ENCODE assay signal across 8 cellular contexts in genomic region chr1:56709269-56709880, GRCh38.
DNase-seq lines count a peak whose midpoint lies in the region; ATAC-seq and FAIRE-seq lines count a peak whose summit lies in the region.

No MANE protein-coding gene starts in this region.

- peak; percentile 33 for ATAC-seq in activated naive CD8-positive, alpha-beta T cell treated with anti-CD3 and anti-CD28 coated beads, Interleukin-2, amount 10 ng/mL, durations not matched to agents 7 days and 5 days (ENCODE audit: low read depth)
- no peak for ATAC-seq in activated naive CD8-positive, alpha-beta T cell treated with anti-CD3 and anti-CD28 coated beads, Interleukin-2, amount 50 U/mL, for 24 hours
- peak; percentile 53 for ATAC-seq in HG03039 (IDR thresholded peaks at IDR 0.05; ENCODE audit: unreplicated experiment)
- ATAC-seq in aorta (ENCODE audit: low FRiP score) = no peak

- 4 to 5% methylated on average over 2 of the region's 2 CpGs for WGBS in aorta, 2 donors

- H3K36me3 Mint-ChIP-seq in activated naive CD8-positive, alpha-beta T cell treated with anti-CD3 and anti-CD28 coated beads, Interleukin-2, amount 10 ng/mL, durations not matched to agents 7 days and 5 days = no peaks in the 10 kb centered on the region
- H3K36me3 Mint-ChIP-seq in activated naive CD8-positive, alpha-beta T cell treated with anti-CD3 and anti-CD28 coated beads, Interleukin-2, amount 50 U/mL, for 24 hours (ENCODE audit: low read depth) = no peaks in the 10 kb centered on the region

- H3K27ac ChIP-seq in aorta (ENCODE audit: low read depth in 1 of 2, low read length in 2 of 2) = no peak overlapping the region

- peaks cover 0 to 2% of the 10 kb centered on the region in 2 donors for H3K36me3 ChIP-seq in aorta (ENCODE audit: control insufficient read depth in 1 of 2, insufficient read depth in 2 of 2, low read length in 1 of 2)

- DNase-seq in activated naive CD8-positive, alpha-beta T cell treated with anti-CD3 and anti-CD28 coated beads, Interleukin-2, amount 10 ng/mL, durations not matched to agents 7 days and 5 days = no peak
- DNase-seq in activated naive CD8-positive, alpha-beta T cell treated with anti-CD3 and anti-CD28 coated beads, Interleukin-2, amount 50 U/mL, for 24 hours = no peak
- peak; percentile 45 for DNase-seq in NCI-H69 (lab: John Stamatoyannopoulos, UW)
- peak; percentile 4 to 54 for DNase-seq in T47D (ENCODE audit: low read depth in 1 of 2, low spot score in 1 of 2)
- peak; percentile 45 for DNase-seq in kidney glomerular epithelial cell (lab: John Stamatoyannopoulos, UW)
- peak; percentile 17 for DNase-seq in urothelium cell line (ENCODE audit: low spot score)
- DNase-seq in aorta = no peak

- no peaks in the 10 kb centered on the region for H3K9me3 ChIP-seq in aorta (ENCODE audit: control insufficient read depth, low read length)

- no peaks in the 10 kb centered on the region for H3K4me1 Mint-ChIP-seq in activated naive CD8-positive, alpha-beta T cell treated with anti-CD3 and anti-CD28 coated beads, Interleukin-2, amount 10 ng/mL, durations not matched to agents 7 days and 5 days
- H3K4me1 Mint-ChIP-seq in activated naive CD8-positive, alpha-beta T cell treated with anti-CD3 and anti-CD28 coated beads, Interleukin-2, amount 50 U/mL, for 24 hours = no peaks in the 10 kb centered on the region

- no peak overlapping the region for H3K4me3 ChIP-seq in aorta (ENCODE audit: low read length in 2 of 2)

- in situ Hi-C loops in T47D (cut with HindIII; ENCODE audit: low pct_unique_long_range_greater_than_20kb, low sequenced_read_pairs) = no loop called here

- peaks cover 11% of the 10 kb centered on the region for H3K27me3 Mint-ChIP-seq in activated naive CD8-positive, alpha-beta T cell treated with anti-CD3 and anti-CD28 coated beads, Interleukin-2, amount 10 ng/mL, durations not matched to agents 7 days and 5 days
- H3K27me3 Mint-ChIP-seq in activated naive CD8-positive, alpha-beta T cell treated with anti-CD3 and anti-CD28 coated beads, Interleukin-2, amount 50 U/mL, for 24 hours = peaks cover 12% of the 10 kb centered on the region

- no peak overlapping the region for H3K27ac Mint-ChIP-seq in activated naive CD8-positive, alpha-beta T cell treated with anti-CD3 and anti-CD28 coated beads, Interleukin-2, amount 10 ng/mL, durations not matched to agents 7 days and 5 days
- H3K27ac Mint-ChIP-seq in activated naive CD8-positive, alpha-beta T cell treated with anti-CD3 and anti-CD28 coated beads, Interleukin-2, amount 50 U/mL, for 24 hours = no peak overlapping the region

- intact Hi-C loops in aorta (cut with DNase I) = loop anchor here (5.0 to 10.0 kb wide), 3 partner anchors 1332 to 1565 kb away; no protein-coding TSS in a partner anchor

- no peaks in the 10 kb centered on the region for H3K27me3 ChIP-seq in aorta (ENCODE audit: control insufficient read depth in 1 of 2, insufficient read depth in 2 of 2, low read length in 1 of 2)

- H3K9me3 Mint-ChIP-seq in activated naive CD8-positive, alpha-beta T cell treated with anti-CD3 and anti-CD28 coated beads, Interleukin-2, amount 10 ng/mL, durations not matched to agents 7 days and 5 days = no peaks in the 10 kb centered on the region
- H3K9me3 Mint-ChIP-seq in activated naive CD8-positive, alpha-beta T cell treated with anti-CD3 and anti-CD28 coated beads, Interleukin-2, amount 50 U/mL, for 24 hours = no peaks in the 10 kb centered on the region

- POLR2A ChIA-PET in activated naive CD8-positive, alpha-beta T cell treated with anti-CD3 and anti-CD28 coated beads, Interleukin-2, amount 10 ng/mL, durations not matched to agents 7 days and 5 days (lab: Charles Lee) = no interaction called here

- no peak overlapping the region for H3K4me3 Mint-ChIP-seq in activated naive CD8-positive, alpha-beta T cell treated with anti-CD3 and anti-CD28 coated beads, Interleukin-2, amount 10 ng/mL, durations not matched to agents 7 days and 5 days
- H3K4me3 Mint-ChIP-seq in activated naive CD8-positive, alpha-beta T cell treated with anti-CD3 and anti-CD28 coated beads, Interleukin-2, amount 50 U/mL, for 24 hours = no peak overlapping the region

- no peaks in the 10 kb centered on the region for H3K4me1 ChIP-seq in aorta (ENCODE audit: control insufficient read depth in 1 of 2, insufficient read depth in 2 of 2, low read length in 2 of 2)

- no peak for FAIRE-seq in urothelium cell line (lab: Jason Lieb, UNC)

Comparison
In these comparisons a context has a peak if more than half of its experiments do, and no peak if none do; other contexts are left out.
1. ATAC-seq: peak in activated naive CD8-positive, alpha-beta T cell treated with anti-CD3 and anti-CD28 coated beads, Interleukin-2, amount 10 ng/mL, durations not matched to agents 7 days and 5 days (single experiment) and HG03039 (single experiment); none in activated naive CD8-positive, alpha-beta T cell treated with anti-CD3 and anti-CD28 coated beads, Interleukin-2, amount 50 U/mL, for 24 hours (single experiment) and aorta (single experiment).
2. DNase-seq: peak in NCI-H69 (single experiment), T47D (2 of 2), kidney glomerular epithelial cell (single experiment) and urothelium cell line (single experiment); none in activated naive CD8-positive, alpha-beta T cell treated with anti-CD3 and anti-CD28 coated beads, Interleukin-2, amount 10 ng/mL, durations not matched to agents 7 days and 5 days (single experiment), activated naive CD8-positive, alpha-beta T cell treated with anti-CD3 and anti-CD28 coated beads, Interleukin-2, amount 50 U/mL, for 24 hours (single experiment) and aorta (0 of 2).